Comparison of ENCODE assay signal across 15 cellular contexts in the genomic region with DNA sequence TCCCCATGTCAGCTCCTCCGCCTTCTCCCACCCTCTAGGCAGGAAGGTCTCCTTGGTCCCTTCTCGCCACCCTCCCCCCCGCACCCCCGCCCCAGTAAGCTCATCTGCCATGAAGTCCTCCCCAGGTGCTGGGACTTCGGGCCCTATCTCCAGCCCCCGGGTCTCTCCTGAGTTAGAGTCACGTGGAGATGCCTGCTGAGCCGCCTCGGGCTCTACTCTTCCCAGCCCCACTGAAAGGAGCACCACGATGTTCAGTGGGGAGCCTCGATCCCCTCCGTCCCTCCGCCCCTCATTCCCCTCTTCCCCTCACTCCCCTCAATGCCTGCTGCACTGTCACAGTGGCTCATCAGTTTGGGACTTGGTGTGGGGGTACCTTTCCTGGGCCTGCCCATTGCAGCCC. TPM values are rescaled to one million over a fixed set of nuclear protein-coding genes. Genes with fewer than 3 reads are reported as not detected.
"Had no signal": no experiment of that assay in that cellular context is flagged by ENCODE, and none has a peak within 500 bp of the region (broad histone marks: within the 10 kb centered on the region; RNA-seq: fewer than 3 reads in every experiment).

No MANE protein-coding gene starts in this region.

- H3K4me3 ChIP-seq: adrenal gland, right lobe of liver, spleen had no signal

- H3K4me1 Mint-ChIP-seq: stimulated activated memory B cell treated with anti-CD40 and anti-IgM and Interleukin-4, amounts not matched to agents 10 μg/mL and 1 μg/mL and 100 μg/mL, for 72 hours had no signal

- H3K27ac ChIP-seq: right lobe of liver had no signal

- H3K36me3 ChIP-seq: adrenal gland, right lobe of liver, spleen had no signal

- H3K4me3 Mint-ChIP-seq: naive B cell; stimulated activated memory B cell treated with anti-CD40 and anti-IgM and Interleukin-4, amounts not matched to agents 10 μg/mL and 1 μg/mL and 100 μg/mL, for 72 hours had no signal

- ATAC-seq: esophagus mucosa; stimulated activated memory B cell treated with anti-CD40 and anti-IgM and Interleukin-4, amounts not matched to agents 10 μg/mL and 1 μg/mL and 100 μg/mL, for 72 hours had no signal

- H3K36me3 Mint-ChIP-seq: naive B cell; stimulated activated memory B cell treated with anti-CD40 and anti-IgM and Interleukin-4, amounts not matched to agents 10 μg/mL and 1 μg/mL and 100 μg/mL, for 72 hours had no signal

- H3K9me3 ChIP-seq: adrenal gland, right lobe of liver, spleen had no signal

- DNase-seq: activated CD4-positive, alpha-beta T cell treated with anti-CD3 and anti-CD28 coated beads, Interleukin-2, amount 50 U/mL, for 1 hour; activated CD4-positive, CD25-positive, alpha-beta regulatory T cell; activated naive CD4-positive, alpha-beta T cell treated with anti-CD3 and anti-CD28 coated beads, Interleukin-2, amount 50 U/mL, for 16 hours; central memory CD4-positive, alpha-beta T cell; head of caudate nucleus; naive B cell; right lobe of liver; stimulated activated CD4-positive, alpha-beta T cell treated with anti-CD3 and anti-CD28 coated beads, Interleukin-1b, Interleukin-23, amount 100 ng/mL, for 48 hours; substantia nigra had no signal

- H3K9me3 Mint-ChIP-seq: activated T-helper 2 cell treated with anti-CD3 and anti-CD28 coated beads, Interferon-gamma antibody, Interleukin-2, Interleukin-4, amounts not matched to agents 10 μg/mL and 5 μg/mL and 100 μg/mL, durations not matched to agents 14 hours and 24 hours and 36 hours; stimulated activated memory B cell treated with anti-CD40 and anti-IgM and Interleukin-4, amounts not matched to agents 10 μg/mL and 1 μg/mL and 100 μg/mL, for 72 hours had no signal

- H3K27ac Mint-ChIP-seq: activated T-helper 2 cell treated with anti-CD3 and anti-CD28 coated beads, Interferon-gamma antibody, Interleukin-2, Interleukin-4, amounts not matched to agents 10 μg/mL and 5 μg/mL and 100 μg/mL, durations not matched to agents 14 hours and 24 hours and 36 hours; stimulated activated memory B cell treated with anti-CD40 and anti-IgM and Interleukin-4, amounts not matched to agents 10 μg/mL and 1 μg/mL and 100 μg/mL, for 72 hours had no signal

- H3K4me1 ChIP-seq: right lobe of liver had no signal

- H3K27me3 ChIP-seq: right lobe of liver had no signal

RNA-seq across cellular contexts. Expression of gene HTRA3, which starts 3.9 kb away (rescaled TPM):
- total RNA-seq: T-helper 2 cell treated with Interferon-gamma antibody and Interleukin-4, amounts not matched to agents 100 ng/mL and 5 ng/mL, for 36 hours had no signal
